35 cellular contexts compared by ENCODE assay signal in the genomic region with DNA sequence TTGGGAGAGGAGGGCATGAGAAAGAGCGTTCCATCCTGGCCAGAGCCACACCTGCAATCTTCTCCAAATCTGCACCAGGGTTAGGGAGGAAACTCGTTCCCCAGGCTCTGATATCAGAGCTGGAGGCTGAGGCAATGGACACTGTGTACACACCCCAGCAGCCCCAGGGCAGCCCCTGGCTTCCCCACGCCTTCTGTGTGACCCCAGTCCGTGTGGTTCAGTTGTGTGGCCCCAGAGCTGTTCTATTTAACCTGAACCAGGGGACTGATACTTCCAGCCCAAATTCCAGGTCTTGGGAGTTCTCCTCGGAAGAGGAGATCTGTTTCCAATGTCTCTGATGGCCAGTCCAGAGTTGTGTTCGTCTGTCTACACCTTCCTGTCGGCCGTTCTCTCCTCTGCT.
"Had no signal": no experiment of that assay in that cellular context is flagged by ENCODE, and none has a peak within 500 bp of the region (broad histone marks: within the 10 kb centered on the region; RNA-seq: fewer than 3 reads in every experiment).

No MANE protein-coding gene starts in this region.

- H3K27me3 ChIP-seq: MG63 had no signal

- H3K9me3 ChIP-seq: MG63 had no signal

- H3K4me2 ChIP-seq: KMS-11 had no signal

- DNase-seq: Karpas-422, Kasumi-1, KG1, MG63, MM.1S, MV-4-11, NCI-H1048, NCI-H1092, NCI-H1092 treated with DMSO at 0.1 percent for 48 hours, NCI-H1105, NCI-H1105 treated with DMSO at 0.1 percent for 48 hours, NCI-H1417 treated with DMSO at 0.1 percent for 48 hours, NCI-H1436, NCI-H1436 treated with DMSO at 0.1 percent for 48 hours, NCI-H146, NCI-H1694, NCI-H1694 treated with DMSO at 0.1 percent for 48 hours, NCI-H187, NCI-H187 treated with DMSO at 0.1 percent for 48 hours, NCI-H1930, NCI-H2029, NCI-H2029 treated with DMSO at 0.1 percent for 48 hours, NCI-H2081, NCI-H2081 treated with DMSO at 0.1 percent for 48 hours, NCI-H2107, NCI-H2171, NCI-H2171 treated with DMSO at 0.1 percent for 48 hours, NCI-H2227 treated with DMSO at 0.1 percent for 48 hours, NCI-H345, NCI-H446, NCI-H446 treated with DMSO at 0.1 percent for 48 hours, NCI-H510A, NCI-H510A treated with DMSO at 0.1 percent for 48 hours, NCI-H524 had no signal

- H3K4me3 ChIP-seq: MG63 had no signal

- H3K9ac ChIP-seq: KMS-11 had no signal

- H3K36me3 ChIP-seq: MG63 had no signal

- H3K27ac ChIP-seq: KMS-11 had no signal
